16 cellular contexts compared by ENCODE assay signal in genomic region chr4:137471461-137471860, GRCh38.
"Had no signal": no experiment of that assay in that cellular context is flagged by ENCODE, and none has a peak within 500 bp of the region (broad histone marks: within the 10 kb centered on the region; RNA-seq: fewer than 3 reads in every experiment).

No MANE protein-coding gene starts in this region.

- H3K36me3 ChIP-seq: ascending aorta, esophagus muscularis mucosa, heart left ventricle, prostate gland, suprapubic skin had no signal

- ATAC-seq: heart left ventricle; right cardiac atrium; stimulated activated naive CD8-positive, alpha-beta T cell treated with anti-CD3 and anti-CD28 coated beads, Interleukin-15, Interleukin-2, amounts not matched to agents 100 U/mL and 50 U/mL, for 24 hours had no signal

- H3K27ac ChIP-seq: ascending aorta, dorsolateral prefrontal cortex, esophagus muscularis mucosa, prostate gland, suprapubic skin had no signal

- H3K27me3 ChIP-seq: ascending aorta, dorsolateral prefrontal cortex, esophagus muscularis mucosa, heart left ventricle, suprapubic skin had no signal

- H3K4me1 ChIP-seq: ascending aorta, prostate gland, suprapubic skin had no signal

- H3K4me3 ChIP-seq: ascending aorta, dorsolateral prefrontal cortex, esophagus muscularis mucosa, heart left ventricle, prostate gland, suprapubic skin had no signal

- H3K9me3 ChIP-seq: ascending aorta, esophagus muscularis mucosa, prostate gland, suprapubic skin had no signal

- DNase-seq: activated CD4-positive, alpha-beta memory T cell treated with anti-CD3 and anti-CD28 coated beads, Interleukin-2, amount 10 ng/mL, durations not matched to agents 7 days and 5 days; activated CD4-positive, alpha-beta T cell treated with anti-CD3 and anti-CD28 coated beads for 4 hours; activated naive CD4-positive, alpha-beta T cell treated with anti-CD3 and anti-CD28 coated beads, Interleukin-2, amount 10 ng/mL, durations not matched to agents 7 days and 5 days; activated T-cell treated with anti-CD3 and anti-CD28 coated beads, Interleukin-2, amount 50 U/mL, for 24 hours; dorsolateral prefrontal cortex; heart left ventricle; immature natural killer cell; nephron progenitor cell; right cardiac atrium; small intestine; stimulated activated CD4-positive, alpha-beta T cell treated with anti-CD3 and anti-CD28 coated beads, Interleukin-4, amount 100 ng/mL, for 4 hours; stimulated activated naive CD8-positive, alpha-beta T cell treated with anti-CD3 and anti-CD28 coated beads, Interleukin-15, Interleukin-2, amounts not matched to agents 100 U/mL and 50 U/mL, for 24 hours had no signal
